1 cellular context compared by ENCODE assay signal in genomic region chr21:35102488-35103407, GRCh38.
TF ChIP-seq lines count a peak whose summit lies in the region.

No MANE protein-coding gene starts in this region.

TF ChIP-seq in HepG2, 621 proteins besides CTCF, POLR2A, EP300 and RAD21 (continued from another document):
- TF ChIP-seq PATZ1 (CRISPR knock-in tag; IDR thresholded peaks at IDR 0.05) (0 out of 2 replicates have a peak, but pooled peaks have one; percentile 8), SCMH1 (CRISPR knock-in tag; IDR thresholded peaks at IDR 0.05; ENCODE audit: borderline replicate concordance) (no peak), ZNF552 (CRISPR knock-in tag; IDR thresholded peaks at IDR 0.05; ENCODE audit: borderline replicate concordance) (no peak), FOXA1 (IDR thresholded peaks at IDR 0.05) (no peak), FOXA1 (CRISPR knock-in tag; IDR thresholded peaks at IDR 0.05) (peak; percentile 46; the same call in 1 of the 2 replicates), ZNF101 (CRISPR knock-in tag; IDR thresholded peaks at IDR 0.05; ENCODE audit: borderline replicate concordance, low read depth) (no peak), HMG20A (CRISPR knock-in tag; IDR thresholded peaks at IDR 0.05; ENCODE audit: borderline replicate concordance) (peak; percentile 28; the same call in 1 of the 2 replicates)
- TF ChIP-seq, protein P1, sequence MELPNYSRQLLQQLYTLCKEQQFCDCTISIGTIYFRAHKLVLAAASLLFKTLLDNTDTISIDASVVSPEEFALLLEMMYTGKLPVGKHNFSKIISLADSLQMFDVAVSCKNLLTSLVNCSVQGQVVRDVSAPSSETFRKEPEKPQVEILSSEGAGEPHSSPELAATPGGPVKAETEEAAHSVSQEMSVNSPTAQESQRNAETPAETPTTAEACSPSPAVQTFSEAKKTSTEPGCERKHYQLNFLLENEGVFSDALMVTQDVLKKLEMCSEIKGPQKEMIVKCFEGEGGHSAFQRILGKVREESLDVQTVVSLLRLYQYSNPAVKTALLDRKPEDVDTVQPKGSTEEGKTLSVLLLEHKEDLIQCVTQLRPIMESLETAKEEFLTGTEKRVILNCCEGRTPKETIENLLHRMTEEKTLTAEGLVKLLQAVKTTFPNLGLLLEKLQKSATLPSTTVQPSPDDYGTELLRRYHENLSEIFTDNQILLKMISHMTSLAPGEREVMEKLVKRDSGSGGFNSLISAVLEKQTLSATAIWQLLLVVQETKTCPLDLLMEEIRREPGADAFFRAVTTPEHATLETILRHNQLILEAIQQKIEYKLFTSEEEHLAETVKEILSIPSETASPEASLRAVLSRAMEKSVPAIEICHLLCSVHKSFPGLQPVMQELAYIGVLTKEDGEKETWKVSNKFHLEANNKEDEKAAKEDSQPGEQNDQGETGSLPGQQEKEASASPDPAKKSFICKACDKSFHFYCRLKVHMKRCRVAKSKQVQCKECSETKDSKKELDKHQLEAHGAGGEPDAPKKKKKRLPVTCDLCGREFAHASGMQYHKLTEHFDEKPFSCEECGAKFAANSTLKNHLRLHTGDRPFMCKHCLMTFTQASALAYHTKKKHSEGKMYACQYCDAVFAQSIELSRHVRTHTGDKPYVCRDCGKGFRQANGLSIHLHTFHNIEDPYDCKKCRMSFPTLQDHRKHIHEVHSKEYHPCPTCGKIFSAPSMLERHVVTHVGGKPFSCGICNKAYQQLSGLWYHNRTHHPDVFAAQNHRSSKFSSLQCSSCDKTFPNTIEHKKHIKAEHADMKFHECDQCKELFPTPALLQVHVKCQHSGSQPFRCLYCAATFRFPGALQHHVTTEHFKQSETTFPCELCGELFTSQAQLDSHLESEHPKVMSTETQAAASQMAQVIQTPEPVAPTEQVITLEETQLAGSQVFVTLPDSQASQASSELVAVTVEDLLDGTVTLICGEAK (IDR thresholded peaks at IDR 0.05) = no peak
- TF ChIP-seq, protein P1 (CRISPR knock-in tag; IDR thresholded peaks at IDR 0.05) = no peak
- TF ChIP-seq, protein P2, sequence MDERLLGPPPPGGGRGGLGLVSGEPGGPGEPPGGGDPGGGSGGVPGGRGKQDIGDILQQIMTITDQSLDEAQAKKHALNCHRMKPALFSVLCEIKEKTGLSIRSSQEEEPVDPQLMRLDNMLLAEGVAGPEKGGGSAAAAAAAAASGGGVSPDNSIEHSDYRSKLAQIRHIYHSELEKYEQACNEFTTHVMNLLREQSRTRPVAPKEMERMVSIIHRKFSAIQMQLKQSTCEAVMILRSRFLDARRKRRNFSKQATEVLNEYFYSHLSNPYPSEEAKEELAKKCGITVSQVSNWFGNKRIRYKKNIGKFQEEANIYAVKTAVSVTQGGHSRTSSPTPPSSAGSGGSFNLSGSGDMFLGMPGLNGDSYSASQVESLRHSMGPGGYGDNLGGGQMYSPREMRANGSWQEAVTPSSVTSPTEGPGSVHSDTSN (CRISPR knock-in tag; IDR thresholded peaks at IDR 0.05) = no peak
